In genomic region chr18:23537274-23537673, GRCh38 we compare ENCODE assay signal across 22 cellular contexts.
"Had no signal": no experiment of that assay in that cellular context is flagged by ENCODE, and none has a peak within 500 bp of the region (broad histone marks: within the 10 kb centered on the region; RNA-seq: fewer than 3 reads in every experiment).

No MANE protein-coding gene starts in this region.

- H3K4me3 ChIP-seq: adrenal gland, coronary artery, heart left ventricle, tibial artery had no signal

- H3K9ac ChIP-seq: SK-N-SH had no signal

- H3K27me3 Mint-ChIP-seq: stimulated activated naive CD8-positive, alpha-beta T cell treated with anti-CD3 and anti-CD28 coated beads, Interleukin-15, amount 100 ng/mL, for 72 hours had no signal

- DNase-seq: activated CD4-positive, alpha-beta T cell treated with anti-CD3 and anti-CD28 coated beads, Interleukin-2, amount 50 U/mL, for 1 hour; activated CD8-positive, alpha-beta memory T cell treated with anti-CD3 and anti-CD28 coated beads, Interleukin-2, amount 50 U/mL, for 48 hours; activated effector memory CD4-positive, alpha-beta T cell treated with Interleukin-2 at 50 U/mL for 16 hours; activated naive CD4-positive, alpha-beta T cell treated with anti-CD3 and anti-CD28 coated beads for 36 hours; activated T-cell treated with anti-CD3 and anti-CD28 coated beads, Interleukin-2, amount 50 U/mL, for 4 hours; cerebellar nuclear complex; heart left ventricle; kidney; occipital lobe; SK-N-SH; small intestine; stimulated activated CD4-positive, alpha-beta T cell treated with anti-CD3 and anti-CD28 coated beads, Interleukin-2, amount 100 ng/mL, for 24 hours; stimulated activated naive CD8-positive, alpha-beta T cell treated with anti-CD3 and anti-CD28 coated beads, Interleukin-15, amount 100 ng/mL, for 72 hours; tibial artery had no signal

- ATAC-seq: activated CD4-positive, CD25-positive, alpha-beta regulatory T cell treated with anti-CD3 and anti-CD28 coated beads, Interleukin-2, amount 50 U/mL, for 24 hours; activated T-cell treated with anti-CD3 and anti-CD28 coated beads, Interleukin-2, amount 50 U/mL, for 4 hours; heart left ventricle; sciatic nerve; stimulated activated effector memory CD8-positive, alpha-beta T cell treated with anti-CD3 and anti-CD28 coated beads, Interleukin-12 subunit alpha, Interleukin-12 subunit beta, amount 100 ng/mL, for 72 hours; stimulated activated naive CD8-positive, alpha-beta T cell treated with anti-CD3 and anti-CD28 coated beads, Interleukin-15, amount 100 ng/mL, for 72 hours had no signal

- H3K4me1 Mint-ChIP-seq: neural crest cell had no signal

- H3K9me3 ChIP-seq: adrenal gland, heart left ventricle, SK-N-SH, tibial artery had no signal

- H3K27me3 ChIP-seq: adrenal gland, heart left ventricle, tibial artery had no signal

- H3K27ac ChIP-seq: adrenal gland, epithelial cell of prostate, heart left ventricle, tibial artery, VCaP had no signal

- H3K27ac Mint-ChIP-seq: activated naive CD4-positive, alpha-beta T cell treated with anti-CD3 and anti-CD28 coated beads for 36 hours had no signal

- H3K4me1 ChIP-seq: tibial artery had no signal

- H3K9me3 Mint-ChIP-seq: activated naive CD4-positive, alpha-beta T cell treated with anti-CD3 and anti-CD28 coated beads for 36 hours; activated T-cell treated with anti-CD3 and anti-CD28 coated beads, Interleukin-2, amount 50 U/mL, for 4 hours; neural crest cell; stimulated activated effector memory CD8-positive, alpha-beta T cell treated with anti-CD3 and anti-CD28 coated beads, Interleukin-12 subunit alpha, Interleukin-12 subunit beta, amount 100 ng/mL, for 72 hours; stimulated activated naive CD8-positive, alpha-beta T cell treated with anti-CD3 and anti-CD28 coated beads, Interleukin-15, amount 100 ng/mL, for 72 hours had no signal

- H3K4me2 ChIP-seq: SK-N-SH had no signal

- H3K4me3 Mint-ChIP-seq: activated naive CD4-positive, alpha-beta T cell treated with anti-CD3 and anti-CD28 coated beads for 36 hours; activated T-cell treated with anti-CD3 and anti-CD28 coated beads, Interleukin-2, amount 50 U/mL, for 4 hours; neural crest cell; stimulated activated effector memory CD8-positive, alpha-beta T cell treated with anti-CD3 and anti-CD28 coated beads, Interleukin-12 subunit alpha, Interleukin-12 subunit beta, amount 100 ng/mL, for 72 hours; stimulated activated naive CD8-positive, alpha-beta T cell treated with anti-CD3 and anti-CD28 coated beads, Interleukin-15, amount 100 ng/mL, for 72 hours had no signal
